Comparison of ENCODE assay signal across 9 cellular contexts in the genomic region with DNA sequence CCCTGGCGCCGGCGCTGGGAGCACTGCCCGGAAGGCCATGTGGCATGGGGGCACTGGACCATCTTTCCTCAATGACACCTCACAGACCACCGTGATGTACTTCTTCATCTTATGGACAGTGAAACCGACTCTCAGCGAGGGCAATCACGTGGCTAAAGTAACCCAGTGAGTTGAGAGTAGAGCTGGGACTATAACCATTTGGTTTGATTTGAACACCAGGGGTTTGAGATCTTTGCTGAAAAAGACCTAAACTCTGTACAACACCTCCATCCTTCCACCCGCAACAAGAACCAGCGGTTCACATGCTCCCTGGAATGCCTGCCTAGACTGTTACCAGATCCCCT. TPM values are rescaled to one million over a fixed set of nuclear protein-coding genes. Genes with fewer than 3 reads are reported as not detected.
DNase-seq lines count a peak whose midpoint lies in the region; ATAC-seq and TF ChIP-seq lines count a peak whose summit lies in the region.
"Had no signal": no experiment of that assay in that cellular context is flagged by ENCODE, and none has a peak within 500 bp of the region (broad histone marks: within the 10 kb centered on the region; RNA-seq: fewer than 3 reads in every experiment).

No MANE protein-coding gene starts in this region.

- peak overlapping the region in 1 of 2 donors; percentile 58 for H3K4me3 ChIP-seq in CD4-positive, alpha-beta memory T cell (ENCODE audit: low read length in 2 of 2)
- peak overlapping the region; percentile 77 for H3K4me3 ChIP-seq in HUES6 (ENCODE audit: low read depth, low read length)

- peaks cover 19% of the 10 kb centered on the region for H3K4me1 ChIP-seq in CD4-positive, alpha-beta memory T cell (ENCODE audit: insufficient read depth, low read length)
- peaks cover 10% of the 10 kb centered on the region for H3K4me1 ChIP-seq in HUES6 (ENCODE audit: control insufficient read depth, insufficient read depth, low read length)

- H3K9ac ChIP-seq in HUES6 (ENCODE audit: low read length), result no peak overlapping the region

- H3K36me3 Mint-ChIP-seq in CD4-positive, alpha-beta memory T cell, result no peaks in the 10 kb centered on the region
- no peaks in the 10 kb centered on the region for H3K36me3 Mint-ChIP-seq in dendritic cell treated with granulocyte-macrophage colony-stimulating factor and Interleukin-4, amounts not matched to agents 40 ng/mL and 50 ng/mL, for 4 days (ENCODE audit: low read depth)
- no peaks in the 10 kb centered on the region for H3K36me3 Mint-ChIP-seq in neural crest cell (ENCODE audit: low read depth)

- DNase-seq in CD4-positive, alpha-beta memory T cell, result no peak
- no peak for DNase-seq in neural crest cell (ENCODE audit: low read depth, low spot score)
- no peak for DNase-seq in head of caudate nucleus
- DNase-seq in 8988T, result no peak
- DNase-seq: NCI-H1930, small intestine had no signal

- H3K4me3 Mint-ChIP-seq in CD4-positive, alpha-beta memory T cell, result peak overlapping the region; percentile 51 to 88 (median 76)
- H3K4me3 Mint-ChIP-seq in dendritic cell treated with granulocyte-macrophage colony-stimulating factor and Interleukin-4, amounts not matched to agents 40 ng/mL and 50 ng/mL, for 4 days, result peak overlapping the region; percentile 80
- H3K4me3 Mint-ChIP-seq in neural crest cell, result peak overlapping the region; percentile 76

- H3K27me3 ChIP-seq in CD4-positive, alpha-beta memory T cell (ENCODE audit: insufficient read depth, low read length), result no peaks in the 10 kb centered on the region
- H3K27me3 ChIP-seq in HUES6 (ENCODE audit: control insufficient read depth, insufficient read depth, low read length), result peaks cover 36% of the 10 kb centered on the region

- H3K9me3 Mint-ChIP-seq in CD4-positive, alpha-beta memory T cell, result peaks cover 0 to 2% (median 0%) of the 10 kb centered on the region in 8 donors
- H3K9me3 Mint-ChIP-seq in dendritic cell treated with granulocyte-macrophage colony-stimulating factor and Interleukin-4, amounts not matched to agents 40 ng/mL and 50 ng/mL, for 4 days, result no peaks in the 10 kb centered on the region
- no peaks in the 10 kb centered on the region for H3K9me3 Mint-ChIP-seq in neural crest cell

- no peaks in the 10 kb centered on the region for H3K36me3 ChIP-seq in CD4-positive, alpha-beta memory T cell (ENCODE audit: insufficient read depth, low read length)
- H3K36me3 ChIP-seq in HUES6 (ENCODE audit: control insufficient read depth, insufficient read depth, low read length), result no peaks in the 10 kb centered on the region

- peaks cover 15 to 17% of the 10 kb centered on the region in 2 donors for H3K27me3 Mint-ChIP-seq in CD4-positive, alpha-beta memory T cell
- H3K27me3 Mint-ChIP-seq in dendritic cell treated with granulocyte-macrophage colony-stimulating factor and Interleukin-4, amounts not matched to agents 40 ng/mL and 50 ng/mL, for 4 days, result peaks cover 55% of the 10 kb centered on the region
- peaks cover 46% of the 10 kb centered on the region for H3K27me3 Mint-ChIP-seq in neural crest cell (ENCODE audit: low read depth)

- H3K27ac ChIP-seq in CD4-positive, alpha-beta memory T cell (ENCODE audit: low read depth, low read length), result no peak overlapping the region
- H3K27ac ChIP-seq in HUES6 (ENCODE audit: low read depth, low read length), result no peak overlapping the region

- POLR2A ChIA-PET in CD4-positive, alpha-beta memory T cell (lab: Charles Lee; ENCODE audit: partially characterized antibody), result interaction anchor here (0.9 kb wide), 1 partner anchor 118 kb away, joined by 4 read pairs; no protein-coding TSS in a partner anchor

- intact Hi-C loops in CD4-positive, alpha-beta memory T cell (cut with micrococcal nuclease), result no loop called here
- intact Hi-C loops in dendritic cell treated with granulocyte-macrophage colony-stimulating factor and Interleukin-4, amounts not matched to agents 40 ng/mL and 50 ng/mL, for 4 days (cut with micrococcal nuclease), result no loop called here
- intact Hi-C loops in head of caudate nucleus (cut with DNase I), result no loop called here

- H3K9me3 ChIP-seq in CD4-positive, alpha-beta memory T cell (ENCODE audit: control insufficient read depth in 1 of 2, low read length in 2 of 2), result no peaks in the 10 kb centered on the region
- no peaks in the 10 kb centered on the region for H3K9me3 ChIP-seq in HUES6 (ENCODE audit: control insufficient read depth, insufficient read depth, low read depth, low read length)

- H3K4me1 Mint-ChIP-seq in CD4-positive, alpha-beta memory T cell, result peaks cover 4 to 17% (median 14%) of the 10 kb centered on the region in 4 donors
- peaks cover 39% of the 10 kb centered on the region for H3K4me1 Mint-ChIP-seq in dendritic cell treated with granulocyte-macrophage colony-stimulating factor and Interleukin-4, amounts not matched to agents 40 ng/mL and 50 ng/mL, for 4 days (ENCODE audit: low read depth)
- peaks cover 24% of the 10 kb centered on the region for H3K4me1 Mint-ChIP-seq in neural crest cell

- TF ChIP-seq CTCF in neural crest cell (conservative IDR thresholded peaks at IDR 0.05), result no peak

- ATAC-seq in HG02870 (IDR thresholded peaks at IDR 0.05; ENCODE audit: unreplicated experiment), result no peak

- peak overlapping the region in 3 of 7 donors; percentile 35 to 60 (median 47) for H3K27ac Mint-ChIP-seq in CD4-positive, alpha-beta memory T cell
- peak overlapping the region; percentile 21 for H3K27ac Mint-ChIP-seq in dendritic cell treated with granulocyte-macrophage colony-stimulating factor and Interleukin-4, amounts not matched to agents 40 ng/mL and 50 ng/mL, for 4 days
- no peak overlapping the region for H3K27ac Mint-ChIP-seq in neural crest cell (ENCODE audit: unreplicated experiment)

- CTCF ChIA-PET in CD4-positive, alpha-beta memory T cell (lab: Charles Lee; ENCODE audit: partially characterized antibody), result no interaction called here

RNA-seq across cellular contexts. Expression of gene ITGA2B, which starts 3.3 kb away (rescaled TPM):
- total RNA-seq in CD4-positive, alpha-beta memory T cell, result 1 to 10 TPM in 1 of 2 experiments, under 1 TPM in 1; 0.44 to 1.0 TPM
- polyA plus RNA-seq in CD4-positive, alpha-beta memory T cell, result not detected
- total RNA-seq in neural crest cell, result 7.3 and 8.1 TPM in 2 replicates

RNA-seq across cellular contexts. Expression of gene FAM171A2, which starts 22.5 kb away (rescaled TPM):
- total RNA-seq in CD4-positive, alpha-beta memory T cell, result under 1 TPM; 0.52 to 0.72 TPM
- polyA plus RNA-seq in CD4-positive, alpha-beta memory T cell, result under 1 TPM in 1 of 2 donors, not detected in 1; 0.13 TPM
- total RNA-seq in neural crest cell, result 50.6 and 51.9 TPM in 2 replicates

RNA-seq across cellular contexts. Expression of gene GRN, which starts 41.1 kb away (rescaled TPM):
- total RNA-seq in CD4-positive, alpha-beta memory T cell, result 10 to 100 TPM; 49.5 to 50.0 TPM
- polyA plus RNA-seq in CD4-positive, alpha-beta memory T cell, result 10 to 100 TPM; 45.9 to 69.2 TPM
- total RNA-seq in neural crest cell, result 59.7 and 70.0 TPM in 2 replicates

Comparison
In these comparisons a context has a peak if more than half of its experiments do, and no peak if none do; other contexts are left out.
1. RNA of gene FAM171A2, which starts 22.5 kb away (total RNA-seq): 50.6 to 51.9 TPM in neural crest cell; 0.52 to 0.72 TPM in CD4-positive, alpha-beta memory T cell; every median in the first group is over 10 times any median in the second.
2. Peak in every context shown above with its lines, with median percentiles within 50 percentile points of each other: H3K4me3 Mint-ChIP-seq.